In the genomic region with DNA sequence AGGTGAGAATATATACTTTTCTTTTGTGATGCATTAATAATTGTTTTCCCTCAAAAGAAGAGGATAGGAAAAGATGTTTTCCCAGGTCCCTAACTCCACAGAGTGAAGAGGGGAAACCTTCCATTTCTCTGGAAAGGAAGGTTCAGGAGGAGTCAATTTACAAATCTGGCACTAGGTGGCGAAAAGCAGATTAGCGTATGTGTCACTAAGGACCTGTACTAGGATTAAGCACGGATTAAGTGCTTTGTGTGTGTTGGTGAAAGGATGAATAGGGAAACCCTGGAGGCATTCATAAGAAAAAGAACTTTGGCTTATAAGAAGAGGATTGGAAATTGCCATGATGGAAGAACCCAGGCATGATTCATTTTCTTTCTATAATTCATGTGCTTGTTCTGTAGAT, we compare ENCODE assay signal across 9 cellular contexts.
DNase-seq lines count a peak whose midpoint lies in the region; ATAC-seq, FAIRE-seq and TF ChIP-seq lines count a peak whose summit lies in the region.
"Had no signal": no experiment of that assay in that cellular context is flagged by ENCODE, and none has a peak within 500 bp of the region (broad histone marks: within the 10 kb centered on the region; RNA-seq: fewer than 3 reads in every experiment).

No MANE protein-coding gene starts in this region.

- H3K4me3 ChIP-seq in endothelial cell of umbilical vein (replicated peaks in 1 of 3; ENCODE audit: insufficient read depth in 1 of 3, low read depth in 1 of 3, low read length in 3 of 3) = no peak overlapping the region
- H3K4me3 ChIP-seq in upper lobe of right lung = no peak overlapping the region

- peaks cover 10% of the 10 kb centered on the region for H3K27me3 Mint-ChIP-seq in activated naive CD4-positive, alpha-beta T cell treated with anti-CD3 and anti-CD28 coated beads for 36 hours (ENCODE audit: low read depth)

- no peak overlapping the region for H3K4me3 Mint-ChIP-seq in activated naive CD4-positive, alpha-beta T cell treated with anti-CD3 and anti-CD28 coated beads for 36 hours

- intact Hi-C loops in activated naive CD4-positive, alpha-beta T cell treated with anti-CD3 and anti-CD28 coated beads for 36 hours (cut with micrococcal nuclease) = loop anchor here (2.0 to 5.0 kb wide), 3 partner anchors 553 to 701 kb away; no protein-coding TSS in a partner anchor
- intact Hi-C loops in endothelial cell of umbilical vein (cut with micrococcal nuclease) = loop anchor here (1.0 kb wide), 1 partner anchor 344 kb away; no protein-coding TSS in a partner anchor
- intact Hi-C loops in upper lobe of right lung (cut with DNase I) = no loop called here
- intact Hi-C loops in Right ventricle myocardium inferior (cut with DNase I) = loop anchor here (5.0 kb wide), 1 partner anchor 538 kb away; no protein-coding TSS in a partner anchor

- H3K36me3 Mint-ChIP-seq in activated naive CD4-positive, alpha-beta T cell treated with anti-CD3 and anti-CD28 coated beads for 36 hours (ENCODE audit: low read depth) = no peaks in the 10 kb centered on the region
- H3K36me3 Mint-ChIP-seq in activated naive CD4-positive, alpha-beta T cell treated with anti-CD3 and anti-CD28 coated beads, Interleukin-2, amount 50 U/mL, for 72 hours = no peaks in the 10 kb centered on the region

- H2AFZ ChIP-seq in endothelial cell of umbilical vein (ENCODE audit: low read depth, low read length) = no peak overlapping the region

- no peaks in the 10 kb centered on the region for H3K79me2 ChIP-seq in endothelial cell of umbilical vein (ENCODE audit: control insufficient read depth, insufficient read depth, low read length)

- ATAC-seq in activated naive CD4-positive, alpha-beta T cell treated with anti-CD3 and anti-CD28 coated beads, Interleukin-2, amount 50 U/mL, for 72 hours = no peak
- ATAC-seq in upper lobe of right lung (no peak), Right ventricle myocardium inferior (no peak), GM18505 (IDR thresholded peaks at IDR 0.05; ENCODE audit: unreplicated experiment) (no peak)

- FAIRE-seq in endothelial cell of umbilical vein (lab: Jason Lieb, UNC) = peak; percentile 38

- H3K27ac ChIP-seq in endothelial cell of umbilical vein (ENCODE audit: insufficient read depth, low read depth, low read length) (no peak overlapping the region), upper lobe of right lung (no peak overlapping the region)

- no peaks in the 10 kb centered on the region for H3K9me1 ChIP-seq in endothelial cell of umbilical vein (replicated peaks; ENCODE audit: control insufficient read depth, extremely low read depth, insufficient read depth, low read length)

- H3K27ac Mint-ChIP-seq in activated naive CD4-positive, alpha-beta T cell treated with anti-CD3 and anti-CD28 coated beads for 36 hours = no peak overlapping the region
- no peak overlapping the region for H3K27ac Mint-ChIP-seq in activated naive CD4-positive, alpha-beta T cell treated with anti-CD3 and anti-CD28 coated beads, Interleukin-2, amount 50 U/mL, for 72 hours

- no TSS peak for BruUV-seq in endothelial cell of umbilical vein (replicated peaks; lab: Mats Ljungman, UMichigan)

- no peaks in the 10 kb centered on the region for H3K9me3 Mint-ChIP-seq in activated naive CD4-positive, alpha-beta T cell treated with anti-CD3 and anti-CD28 coated beads for 36 hours
- no peaks in the 10 kb centered on the region for H3K9me3 Mint-ChIP-seq in activated naive CD4-positive, alpha-beta T cell treated with anti-CD3 and anti-CD28 coated beads, Interleukin-2, amount 50 U/mL, for 72 hours

- TF ChIP-seq CTCF in endothelial cell of umbilical vein (IDR thresholded peaks at IDR 0.05; ENCODE audit: extremely low read depth in 1 of 2, insufficient read depth in 1 of 2, low read depth in 1 of 2, low read length in 2 of 2) (peak; percentile 35 to 37), upper lobe of right lung (IDR thresholded peaks at IDR 0.05) (peak; percentile 23)

- H3K27me3 ChIP-seq in endothelial cell of umbilical vein (ENCODE audit: control insufficient read depth in 2 of 2, insufficient read depth in 2 of 2, low read length in 2 of 2) (peaks cover 3 to 6% of the 10 kb centered on the region in 2 experiments), upper lobe of right lung (no peaks in the 10 kb centered on the region)

- no peaks in the 10 kb centered on the region for H3K4me1 Mint-ChIP-seq in activated naive CD4-positive, alpha-beta T cell treated with anti-CD3 and anti-CD28 coated beads for 36 hours (ENCODE audit: low read depth)

- H4K20me1 ChIP-seq in endothelial cell of umbilical vein (replicated peaks; ENCODE audit: control insufficient read depth, extremely low read depth, insufficient read depth, low read length) = no peaks in the 10 kb centered on the region

- DNase-seq in activated naive CD4-positive, alpha-beta T cell treated with anti-CD3 and anti-CD28 coated beads for 36 hours = peak; percentile 5
- DNase-seq in activated naive CD4-positive, alpha-beta T cell treated with anti-CD3 and anti-CD28 coated beads, Interleukin-2, amount 50 U/mL, for 72 hours (ENCODE audit: low spot score in 2 of 2) = no peak
- DNase-seq in NCI-H446 treated with DMSO at 0.1 percent for 48 hours (lab: John Stamatoyannopoulos, UW) (peak; percentile 15), endothelial cell of umbilical vein (ENCODE audit: low read depth, low spot score) (peak; percentile 23), upper lobe of right lung (no peak), activated gamma-delta T cell (lab: John Stamatoyannopoulos, UW) (no peak), Right ventricle myocardium inferior (ENCODE audit: missing footprints) (no peak)
- DNase-seq: GDM1 had no signal

- CTCF ChIA-PET in activated naive CD4-positive, alpha-beta T cell treated with anti-CD3 and anti-CD28 coated beads for 36 hours (lab: Charles Lee) = interaction anchor here (0.6 to 1.0 kb wide), 2 partner anchors 27 to 553 kb away, joined by 3 to 5 read pairs; no protein-coding TSS in a partner anchor
- CTCF ChIA-PET in endothelial cell of umbilical vein (lab: Charles Lee) = interaction anchor here (0.6 to 3.6 kb wide), 13 partner anchors 10 to 595 kb away, joined by 3 to 41 read pairs (median 3); no protein-coding TSS in a partner anchor

- dilution Hi-C loops in endothelial cell of umbilical vein (cut with MboI; ENCODE audit: extremely low pct_ligation_motif_present, low sequenced_read_pairs) = no loop called here

- POLR2A ChIA-PET in endothelial cell of umbilical vein (lab: Charles Lee) = no interaction called here

- H3K9me3 ChIP-seq in endothelial cell of umbilical vein (replicated peaks; ENCODE audit: control insufficient read depth, insufficient read depth, low read length) (no peaks in the 10 kb centered on the region), upper lobe of right lung (no peaks in the 10 kb centered on the region)

- H3K4me2 ChIP-seq in endothelial cell of umbilical vein (ENCODE audit: insufficient read depth, low read length) = no peak overlapping the region

- H3K9ac ChIP-seq in endothelial cell of umbilical vein (replicated peaks; ENCODE audit: extremely low read depth, insufficient read depth, low read length) = no peak overlapping the region

- H3K36me3 ChIP-seq in endothelial cell of umbilical vein (ENCODE audit: control insufficient read depth in 2 of 2, extremely low read depth in 1 of 2, insufficient read depth in 2 of 2, low read length in 2 of 2) = no peaks in the 10 kb centered on the region
- H3K36me3 ChIP-seq in upper lobe of right lung = no peaks in the 10 kb centered on the region

- no peak for TF ChIP-seq POLR2A in endothelial cell of umbilical vein (IDR thresholded peaks at IDR 0.05; ENCODE audit: low read depth, low read length)
- TF ChIP-seq POLR2A in GM18505 (IDR thresholded peaks at IDR 0.05; ENCODE audit: borderline replicate concordance, extremely low read depth, insufficient read depth, insufficient read length) = no peak

- no peaks in the 10 kb centered on the region for H3K4me1 ChIP-seq in endothelial cell of umbilical vein (ENCODE audit: control insufficient read depth, extremely low read depth, insufficient read depth, low read length)
- H3K4me1 ChIP-seq in upper lobe of right lung = peaks cover 3% of the 10 kb centered on the region

TF ChIP-seq in endothelial cell of umbilical vein, 7 proteins besides CTCF, POLR2A, EP300 and RAD21:
- no peak for TF ChIP-seq POLR2AphosphoS5 (IDR thresholded peaks at IDR 0.05; ENCODE audit: insufficient read depth, low read depth, low read length)
- no peak for TF ChIP-seq MYC (IDR thresholded peaks at IDR 0.05; ENCODE audit: low read depth, low read length)
- TF ChIP-seq JUN (IDR thresholded peaks at IDR 0.05; ENCODE audit: borderline replicate concordance, insufficient read depth, insufficient read length, low read depth) = no peak
- no peak for TF ChIP-seq FOS (IDR thresholded peaks at IDR 0.05; ENCODE audit: borderline replicate concordance, insufficient read depth, low read length)
- TF ChIP-seq GATA2 (IDR thresholded peaks at IDR 0.05; ENCODE audit: insufficient read depth, insufficient read length, low read depth, low read length) = no peak
- TF ChIP-seq, protein P1, sequence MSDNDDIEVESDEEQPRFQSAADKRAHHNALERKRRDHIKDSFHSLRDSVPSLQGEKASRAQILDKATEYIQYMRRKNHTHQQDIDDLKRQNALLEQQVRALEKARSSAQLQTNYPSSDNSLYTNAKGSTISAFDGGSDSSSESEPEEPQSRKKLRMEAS (IDR thresholded peaks at IDR 0.05; ENCODE audit: insufficient read depth, insufficient read length) = no peak
- no peak for TF ChIP-seq EZH2 (IDR thresholded peaks at IDR 0.05; ENCODE audit: borderline replicate concordance, low read depth, low read length, severe bottlenecking)

Comparison
In these comparisons a context has a peak if more than half of its experiments do, and no peak if none do; other contexts are left out.
1. DNase-seq: peak in activated naive CD4-positive, alpha-beta T cell treated with anti-CD3 and anti-CD28 coated beads for 36 hours (single experiment), NCI-H446 treated with DMSO at 0.1 percent for 48 hours (single experiment) and endothelial cell of umbilical vein (single experiment); none in activated naive CD4-positive, alpha-beta T cell treated with anti-CD3 and anti-CD28 coated beads, Interleukin-2, amount 50 U/mL, for 72 hours (0 of 2), upper lobe of right lung (single experiment), activated gamma-delta T cell (single experiment) and Right ventricle myocardium inferior (single experiment).